1 cellular context compared by ENCODE assay signal in the genomic region with DNA sequence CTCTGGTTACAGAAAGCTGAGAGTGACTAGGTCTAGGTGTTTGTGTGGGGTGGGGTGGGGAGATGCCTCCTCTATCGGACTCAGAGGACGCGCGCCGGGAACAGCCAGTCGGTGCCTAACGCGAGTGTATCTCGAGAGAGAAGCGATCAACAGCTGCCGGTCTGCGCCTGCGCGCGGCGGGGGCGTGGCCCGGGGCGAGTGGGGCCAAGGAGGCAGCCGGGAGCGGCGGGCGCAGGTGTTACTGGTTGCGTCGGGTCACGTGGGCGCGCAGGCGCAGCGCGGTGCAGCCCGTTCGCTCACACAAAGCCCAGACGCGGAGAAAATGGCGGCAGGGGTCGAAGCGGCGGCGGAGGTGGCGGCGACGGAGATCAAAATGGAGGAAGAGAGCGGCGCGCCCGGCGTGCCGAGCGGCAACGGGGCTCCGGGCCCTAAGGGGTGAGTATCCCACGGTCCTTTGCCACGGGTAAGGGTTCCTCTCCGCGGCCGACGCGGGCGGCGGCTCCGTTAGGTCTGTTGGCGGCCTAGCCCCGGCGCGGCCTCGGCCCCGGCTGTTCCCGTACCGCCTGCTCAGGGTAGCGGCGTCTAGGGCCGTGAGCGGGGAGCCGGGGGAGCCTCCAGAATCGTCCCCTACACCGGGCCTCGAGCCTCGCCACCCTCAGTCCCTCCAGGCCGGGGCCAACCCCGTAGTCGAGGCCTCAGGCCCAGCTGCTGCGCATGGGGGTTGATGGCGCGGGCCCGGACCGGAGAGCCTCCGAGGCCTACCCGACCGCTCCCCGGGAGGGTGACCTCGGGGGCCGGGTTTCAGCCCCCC.
TF ChIP-seq lines count a peak whose summit lies in the region.

Gene HNRNPM (plus strand): TSS at position 299 of the 811 bp plus-strand sequence. CDS start 24 bp downstream, at position 323.

TF ChIP-seq in HepG2, 621 proteins besides CTCF, POLR2A, EP300 and RAD21 (continued from another document and continues in another):
- TF ChIP-seq, protein P1, sequence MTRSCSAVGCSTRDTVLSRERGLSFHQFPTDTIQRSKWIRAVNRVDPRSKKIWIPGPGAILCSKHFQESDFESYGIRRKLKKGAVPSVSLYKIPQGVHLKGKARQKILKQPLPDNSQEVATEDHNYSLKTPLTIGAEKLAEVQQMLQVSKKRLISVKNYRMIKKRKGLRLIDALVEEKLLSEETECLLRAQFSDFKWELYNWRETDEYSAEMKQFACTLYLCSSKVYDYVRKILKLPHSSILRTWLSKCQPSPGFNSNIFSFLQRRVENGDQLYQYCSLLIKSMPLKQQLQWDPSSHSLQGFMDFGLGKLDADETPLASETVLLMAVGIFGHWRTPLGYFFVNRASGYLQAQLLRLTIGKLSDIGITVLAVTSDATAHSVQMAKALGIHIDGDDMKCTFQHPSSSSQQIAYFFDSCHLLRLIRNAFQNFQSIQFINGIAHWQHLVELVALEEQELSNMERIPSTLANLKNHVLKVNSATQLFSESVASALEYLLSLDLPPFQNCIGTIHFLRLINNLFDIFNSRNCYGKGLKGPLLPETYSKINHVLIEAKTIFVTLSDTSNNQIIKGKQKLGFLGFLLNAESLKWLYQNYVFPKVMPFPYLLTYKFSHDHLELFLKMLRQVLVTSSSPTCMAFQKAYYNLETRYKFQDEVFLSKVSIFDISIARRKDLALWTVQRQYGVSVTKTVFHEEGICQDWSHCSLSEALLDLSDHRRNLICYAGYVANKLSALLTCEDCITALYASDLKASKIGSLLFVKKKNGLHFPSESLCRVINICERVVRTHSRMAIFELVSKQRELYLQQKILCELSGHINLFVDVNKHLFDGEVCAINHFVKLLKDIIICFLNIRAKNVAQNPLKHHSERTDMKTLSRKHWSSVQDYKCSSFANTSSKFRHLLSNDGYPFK (CRISPR knock-in tag; IDR thresholded peaks at IDR 0.05; ENCODE audit: borderline replicate concordance) = peak; percentile 49
- TF ChIP-seq RFX5 (IDR thresholded peaks at IDR 0.05; ENCODE audit: low read depth, low read length) (no peak), SIN3B (IDR thresholded peaks at IDR 0.05; ENCODE audit: low read length) (no peak), ZNF430 (CRISPR knock-in tag; IDR thresholded peaks at IDR 0.05) (no peak; the same call in 1 of the 2 replicates), ZBTB4 (CRISPR knock-in tag; IDR thresholded peaks at IDR 0.05; ENCODE audit: borderline replicate concordance) (no peak), TSC22D2 (CRISPR knock-in tag; IDR thresholded peaks at IDR 0.05; ENCODE audit: borderline replicate concordance) (peak; percentile 19; the same call in 1 of the 2 replicates), ZBED4 (CRISPR knock-in tag; IDR thresholded peaks at IDR 0.05; ENCODE audit: borderline replicate concordance) (no peak), SOX6 (IDR thresholded peaks at IDR 0.05) (no peak), SOX6 (CRISPR knock-in tag; IDR thresholded peaks at IDR 0.05) (peak; percentile 2; the same call in 1 of the 2 replicates), ZNF296 (CRISPR knock-in tag; conservative IDR thresholded peaks at IDR 0.05) (peak; percentile 74; the same call in 1 of the 2 replicates), ZBTB42 (CRISPR knock-in tag; IDR thresholded peaks at IDR 0.05) (no peak; the same call in 1 of the 2 replicates), MAFF (IDR thresholded peaks at IDR 0.05; ENCODE audit: low read depth, low read length) (no peak), TEAD2 (CRISPR knock-in tag; IDR thresholded peaks at IDR 0.05) (peak; percentile 34; the same call in 1 of the 2 replicates), HNRNPLL (IDR thresholded peaks at IDR 0.05; ENCODE audit: low read depth, low read length, poor library complexity, severe bottlenecking) (peak; percentile 41), ZKSCAN5 (CRISPR knock-in tag; IDR thresholded peaks at IDR 0.05) (no peak), SAFB2 (CRISPR knock-in tag; IDR thresholded peaks at IDR 0.05; ENCODE audit: borderline replicate concordance, low read depth) (no peak), ARNT (IDR thresholded peaks at IDR 0.05) (no peak), ZMYM3 (CRISPR knock-in tag; IDR thresholded peaks at IDR 0.05) (no peak), TBX3 (IDR thresholded peaks at IDR 0.05; ENCODE audit: borderline replicate concordance) (peak; percentile 30; the same call in 1 of the 2 replicates), ZNF460 (CRISPR knock-in tag; IDR thresholded peaks at IDR 0.05; ENCODE audit: borderline replicate concordance) (0 out of 2 replicates have a peak, but pooled peaks have one; percentile 13), TOPORS (CRISPR knock-in tag; IDR thresholded peaks at IDR 0.05) (no peak; the same call in 1 of the 2 replicates), CENPX (CRISPR knock-in tag; IDR thresholded peaks at IDR 0.05) (no peak), SP140L (CRISPR knock-in tag; IDR thresholded peaks at IDR 0.05; ENCODE audit: borderline replicate concordance) (no peak), ZNF720 (CRISPR knock-in tag; IDR thresholded peaks at IDR 0.05) (no peak), MTA3 (CRISPR knock-in tag; IDR thresholded peaks at IDR 0.05) (no peak), NFYB (CRISPR knock-in tag; IDR thresholded peaks at IDR 0.05) (peak; percentile 86)
- TF ChIP-seq, protein P2, sequence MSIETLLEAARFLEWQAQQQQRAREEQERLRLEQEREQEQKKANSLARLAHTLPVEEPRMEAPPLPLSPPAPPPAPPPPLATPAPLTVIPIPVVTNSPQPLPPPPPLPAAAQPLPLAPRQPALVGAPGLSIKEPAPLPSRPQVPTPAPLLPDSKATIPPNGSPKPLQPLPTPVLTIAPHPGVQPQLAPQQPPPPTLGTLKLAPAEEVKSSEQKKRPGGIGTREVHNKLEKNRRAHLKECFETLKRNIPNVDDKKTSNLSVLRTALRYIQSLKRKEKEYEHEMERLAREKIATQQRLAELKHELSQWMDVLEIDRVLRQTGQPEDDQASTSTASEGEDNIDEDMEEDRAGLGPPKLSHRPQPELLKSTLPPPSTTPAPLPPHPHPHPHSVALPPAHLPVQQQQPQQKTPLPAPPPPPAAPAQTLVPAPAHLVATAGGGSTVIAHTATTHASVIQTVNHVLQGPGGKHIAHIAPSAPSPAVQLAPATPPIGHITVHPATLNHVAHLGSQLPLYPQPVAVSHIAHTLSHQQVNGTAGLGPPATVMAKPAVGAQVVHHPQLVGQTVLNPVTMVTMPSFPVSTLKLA (IDR thresholded peaks at IDR 0.05) = peak; percentile 62; the same call in 1 of the 2 replicates
- TF ChIP-seq, protein P3, sequence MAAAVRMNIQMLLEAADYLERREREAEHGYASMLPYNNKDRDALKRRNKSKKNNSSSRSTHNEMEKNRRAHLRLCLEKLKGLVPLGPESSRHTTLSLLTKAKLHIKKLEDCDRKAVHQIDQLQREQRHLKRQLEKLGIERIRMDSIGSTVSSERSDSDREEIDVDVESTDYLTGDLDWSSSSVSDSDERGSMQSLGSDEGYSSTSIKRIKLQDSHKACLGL (CRISPR knock-in tag; IDR thresholded peaks at IDR 0.05) = peak; percentile 68
- TF ChIP-seq, protein P4, sequence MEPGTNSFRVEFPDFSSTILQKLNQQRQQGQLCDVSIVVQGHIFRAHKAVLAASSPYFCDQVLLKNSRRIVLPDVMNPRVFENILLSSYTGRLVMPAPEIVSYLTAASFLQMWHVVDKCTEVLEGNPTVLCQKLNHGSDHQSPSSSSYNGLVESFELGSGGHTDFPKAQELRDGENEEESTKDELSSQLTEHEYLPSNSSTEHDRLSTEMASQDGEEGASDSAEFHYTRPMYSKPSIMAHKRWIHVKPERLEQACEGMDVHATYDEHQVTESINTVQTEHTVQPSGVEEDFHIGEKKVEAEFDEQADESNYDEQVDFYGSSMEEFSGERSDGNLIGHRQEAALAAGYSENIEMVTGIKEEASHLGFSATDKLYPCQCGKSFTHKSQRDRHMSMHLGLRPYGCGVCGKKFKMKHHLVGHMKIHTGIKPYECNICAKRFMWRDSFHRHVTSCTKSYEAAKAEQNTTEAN (CRISPR knock-in tag; conservative IDR thresholded peaks at IDR 0.05) = no peak
- TF ChIP-seq, protein P5, sequence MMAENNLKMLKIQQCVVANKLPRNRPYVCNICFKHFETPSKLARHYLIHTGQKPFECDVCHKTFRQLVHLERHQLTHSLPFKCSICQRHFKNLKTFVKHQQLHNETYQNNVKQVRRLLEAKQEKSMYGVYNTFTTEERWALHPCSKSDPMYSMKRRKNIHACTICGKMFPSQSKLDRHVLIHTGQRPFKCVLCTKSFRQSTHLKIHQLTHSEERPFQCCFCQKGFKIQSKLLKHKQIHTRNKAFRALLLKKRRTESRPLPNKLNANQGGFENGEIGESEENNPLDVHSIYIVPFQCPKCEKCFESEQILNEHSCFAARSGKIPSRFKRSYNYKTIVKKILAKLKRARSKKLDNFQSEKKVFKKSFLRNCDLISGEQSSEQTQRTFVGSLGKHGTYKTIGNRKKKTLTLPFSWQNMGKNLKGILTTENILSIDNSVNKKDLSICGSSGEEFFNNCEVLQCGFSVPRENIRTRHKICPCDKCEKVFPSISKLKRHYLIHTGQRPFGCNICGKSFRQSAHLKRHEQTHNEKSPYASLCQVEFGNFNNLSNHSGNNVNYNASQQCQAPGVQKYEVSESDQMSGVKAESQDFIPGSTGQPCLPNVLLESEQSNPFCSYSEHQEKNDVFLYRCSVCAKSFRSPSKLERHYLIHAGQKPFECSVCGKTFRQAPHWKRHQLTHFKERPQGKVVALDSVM (CRISPR knock-in tag; IDR thresholded peaks at IDR 0.05) = peak; percentile 45
- TF ChIP-seq, protein P6, sequence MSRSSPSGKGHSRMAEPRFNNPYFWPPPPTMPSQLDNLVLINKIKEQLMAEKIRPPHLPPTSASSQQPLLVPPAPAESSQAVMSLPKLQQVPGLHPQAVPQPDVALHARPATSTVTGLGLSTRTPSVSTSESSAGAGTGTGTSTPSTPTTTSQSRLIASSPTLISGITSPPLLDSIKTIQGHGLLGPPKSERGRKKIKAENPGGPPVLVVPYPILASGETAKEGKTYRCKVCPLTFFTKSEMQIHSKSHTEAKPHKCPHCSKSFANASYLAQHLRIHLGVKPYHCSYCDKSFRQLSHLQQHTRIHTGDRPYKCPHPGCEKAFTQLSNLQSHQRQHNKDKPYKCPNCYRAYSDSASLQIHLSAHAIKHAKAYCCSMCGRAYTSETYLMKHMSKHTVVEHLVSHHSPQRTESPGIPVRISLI (CRISPR knock-in tag; IDR thresholded peaks at IDR 0.05; ENCODE audit: borderline replicate concordance) = peak; percentile 5; the same call in 1 of the 2 replicates
- TF ChIP-seq, protein P7, sequence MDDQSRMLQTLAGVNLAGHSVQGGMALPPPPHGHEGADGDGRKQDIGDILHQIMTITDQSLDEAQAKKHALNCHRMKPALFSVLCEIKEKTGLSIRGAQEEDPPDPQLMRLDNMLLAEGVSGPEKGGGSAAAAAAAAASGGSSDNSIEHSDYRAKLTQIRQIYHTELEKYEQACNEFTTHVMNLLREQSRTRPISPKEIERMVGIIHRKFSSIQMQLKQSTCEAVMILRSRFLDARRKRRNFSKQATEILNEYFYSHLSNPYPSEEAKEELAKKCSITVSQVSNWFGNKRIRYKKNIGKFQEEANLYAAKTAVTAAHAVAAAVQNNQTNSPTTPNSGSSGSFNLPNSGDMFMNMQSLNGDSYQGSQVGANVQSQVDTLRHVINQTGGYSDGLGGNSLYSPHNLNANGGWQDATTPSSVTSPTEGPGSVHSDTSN (CRISPR knock-in tag; IDR thresholded peaks at IDR 0.05; ENCODE audit: borderline replicate concordance) = no peak
- TF ChIP-seq, protein P8, sequence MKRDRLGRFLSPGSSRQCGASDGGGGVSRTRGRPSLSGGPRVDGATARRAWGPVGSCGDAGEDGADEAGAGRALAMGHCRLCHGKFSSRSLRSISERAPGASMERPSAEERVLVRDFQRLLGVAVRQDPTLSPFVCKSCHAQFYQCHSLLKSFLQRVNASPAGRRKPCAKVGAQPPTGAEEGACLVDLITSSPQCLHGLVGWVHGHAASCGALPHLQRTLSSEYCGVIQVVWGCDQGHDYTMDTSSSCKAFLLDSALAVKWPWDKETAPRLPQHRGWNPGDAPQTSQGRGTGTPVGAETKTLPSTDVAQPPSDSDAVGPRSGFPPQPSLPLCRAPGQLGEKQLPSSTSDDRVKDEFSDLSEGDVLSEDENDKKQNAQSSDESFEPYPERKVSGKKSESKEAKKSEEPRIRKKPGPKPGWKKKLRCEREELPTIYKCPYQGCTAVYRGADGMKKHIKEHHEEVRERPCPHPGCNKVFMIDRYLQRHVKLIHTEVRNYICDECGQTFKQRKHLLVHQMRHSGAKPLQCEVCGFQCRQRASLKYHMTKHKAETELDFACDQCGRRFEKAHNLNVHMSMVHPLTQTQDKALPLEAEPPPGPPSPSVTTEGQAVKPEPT (CRISPR knock-in tag; IDR thresholded peaks at IDR 0.05; ENCODE audit: low read depth) = no peak
